In genomic region chr2:26711457-26712155, GRCh38 we compare ENCODE assay signal across 19 cellular contexts. TPM values are rescaled to one million over a fixed set of nuclear protein-coding genes. Genes with fewer than 3 reads are reported as not detected.
DNase-seq lines count a peak whose midpoint lies in the region; ATAC-seq, FAIRE-seq and TF ChIP-seq lines count a peak whose summit lies in the region.
"Had no signal": no experiment of that assay in that cellular context is flagged by ENCODE, and none has a peak within 500 bp of the region (broad histone marks: within the 10 kb centered on the region; RNA-seq: fewer than 3 reads in every experiment).

No MANE protein-coding gene starts in this region.

- TF ChIP-seq CTCF in cardiac muscle cell (IDR thresholded peaks at IDR 0.05; ENCODE audit: low read depth, low read length) (no peak), pancreas (IDR thresholded peaks at IDR 0.05) (no peak)
- no peak for TF ChIP-seq CTCF in activated CD8-positive, alpha-beta T cell treated with anti-CD3 and anti-CD28 coated beads for 36 hours (IDR thresholded peaks at IDR 0.05)

- no peaks in the 10 kb centered on the region for H3K4me1 Mint-ChIP-seq in activated CD8-positive, alpha-beta T cell treated with anti-CD3 and anti-CD28 coated beads for 36 hours (ENCODE audit: low read depth)
- H3K4me1 Mint-ChIP-seq: activated CD4-positive, alpha-beta T cell treated with anti-CD3 and anti-CD28 coated beads, Interleukin-2, amount 10 ng/mL, durations not matched to agents 24 days and 14 days had no signal

- H3K36me3 ChIP-seq in cardiac muscle cell (no peaks in the 10 kb centered on the region), pancreas (no peaks in the 10 kb centered on the region)
- H3K36me3 ChIP-seq: ascending aorta had no signal

- H3K9me3 ChIP-seq in cardiac muscle cell (ENCODE audit: low read depth) (no peaks in the 10 kb centered on the region), pancreas (no peaks in the 10 kb centered on the region)
- H3K9me3 ChIP-seq: ascending aorta, mucosa of descending colon had no signal

- H3K4me3 ChIP-seq in cardiac muscle cell (no peak overlapping the region), pancreas (no peak overlapping the region)
- H3K4me3 ChIP-seq: ascending aorta, GM23338, mucosa of descending colon had no signal

- no peaks in the 10 kb centered on the region for H3K9me3 Mint-ChIP-seq in activated CD8-positive, alpha-beta T cell treated with anti-CD3 and anti-CD28 coated beads for 36 hours
- H3K9me3 Mint-ChIP-seq: activated CD4-positive, alpha-beta T cell treated with anti-CD3 and anti-CD28 coated beads, Interleukin-2, amount 10 ng/mL, durations not matched to agents 24 days and 14 days; GM23338 had no signal

- H3K27ac Mint-ChIP-seq in activated CD8-positive, alpha-beta T cell treated with anti-CD3 and anti-CD28 coated beads for 36 hours, result no peak overlapping the region
- H3K27ac Mint-ChIP-seq: activated CD4-positive, alpha-beta T cell treated with anti-CD3 and anti-CD28 coated beads, Interleukin-2, amount 10 ng/mL, durations not matched to agents 24 days and 14 days; GM23338 had no signal

- FAIRE-seq in pancreas (lab: Jason Lieb, UNC), result no peak
- FAIRE-seq: colon, endometrium, RCC 7860 had no signal

- no peaks in the 10 kb centered on the region for H3K27me3 ChIP-seq in cardiac muscle cell
- no peaks in the 10 kb centered on the region for H3K27me3 ChIP-seq in pancreas
- H3K27me3 ChIP-seq: ascending aorta had no signal

- peaks cover 55% of the 10 kb centered on the region for H3K4me1 ChIP-seq in cardiac muscle cell (ENCODE audit: low read depth)
- peaks cover 23 to 48% (median 33%) of the 10 kb centered on the region in 3 donors for H3K4me1 ChIP-seq in pancreas

- ATAC-seq in pancreas, result peak in 3 of 4 donors; percentile 4 to 27 (median 11)
- no peak for ATAC-seq in activated CD8-positive, alpha-beta T cell treated with anti-CD3 and anti-CD28 coated beads for 36 hours
- no peak for ATAC-seq in HG03108 (IDR thresholded peaks at IDR 0.05; ENCODE audit: unreplicated experiment)
- ATAC-seq: GM23338; sciatic nerve; stimulated activated naive CD8-positive, alpha-beta T cell treated with anti-CD3 and anti-CD28 coated beads, Interleukin-15, Interleukin-2, amounts not matched to agents 100 U/mL and 50 U/mL, for 24 hours had no signal

- CTCF ChIA-PET in activated CD8-positive, alpha-beta T cell treated with anti-CD3 and anti-CD28 coated beads for 36 hours (lab: Charles Lee), result no interaction called here

- DNase-seq in DMS79 (lab: John Stamatoyannopoulos, UW), result peak; percentile 40
- peak; percentile 35 for DNase-seq in NCI-H69 (lab: John Stamatoyannopoulos, UW)
- DNase-seq in cardiac muscle cell (ENCODE audit: low read depth in 1 of 2, low spot score in 1 of 2), result no peak
- DNase-seq in pancreas, result peak in 1 of 6 donors; percentile 16
- no peak for DNase-seq in epidermal melanocyte (ENCODE audit: insufficient read length, low spot score)
- no peak for DNase-seq in activated CD8-positive, alpha-beta T cell treated with anti-CD3 and anti-CD28 coated beads for 36 hours
- DNase-seq: activated CD4-positive, alpha-beta T cell treated with anti-CD3 and anti-CD28 coated beads, Interleukin-2, amount 10 ng/mL, durations not matched to agents 24 days and 14 days; activated CD8-positive, alpha-beta memory T cell treated with anti-CD3 and anti-CD28 coated beads, Interleukin-2, amount 50 U/mL, for 48 hours; mucosa of descending colon; NCI-H2081 treated with DMSO at 0.1 percent for 48 hours; stimulated activated CD4-positive, alpha-beta T cell treated with anti-CD3 and anti-CD28 coated beads, Interleukin-1b, Interleukin-23, amount 100 ng/mL, for 48 hours; stimulated activated naive CD8-positive, alpha-beta T cell treated with anti-CD3 and anti-CD28 coated beads, Interleukin-15, Interleukin-2, amounts not matched to agents 100 U/mL and 50 U/mL, for 24 hours had no signal

- H3K27me3 Mint-ChIP-seq in activated CD8-positive, alpha-beta T cell treated with anti-CD3 and anti-CD28 coated beads for 36 hours, result no peaks in the 10 kb centered on the region
- H3K27me3 Mint-ChIP-seq: activated CD4-positive, alpha-beta T cell treated with anti-CD3 and anti-CD28 coated beads, Interleukin-2, amount 10 ng/mL, durations not matched to agents 24 days and 14 days had no signal

- H3K36me3 Mint-ChIP-seq in activated CD8-positive, alpha-beta T cell treated with anti-CD3 and anti-CD28 coated beads for 36 hours (ENCODE audit: low read depth), result no peaks in the 10 kb centered on the region

- intact Hi-C loops in pancreas (cut with DNase I), result no loop called here
- intact Hi-C loops in activated CD8-positive, alpha-beta T cell treated with anti-CD3 and anti-CD28 coated beads for 36 hours (cut with micrococcal nuclease), result no loop called here

- WGBS in pancreas, 2 donors, result 41% methylated on average over 11 of the region's 11 CpGs

- peak overlapping the region; percentile 84 for H3K27ac ChIP-seq in cardiac muscle cell
- peak overlapping the region in 1 of 4 donors; percentile 19 for H3K27ac ChIP-seq in pancreas
- H3K27ac ChIP-seq: ascending aorta had no signal

- no peak overlapping the region for H3K4me3 Mint-ChIP-seq in activated CD8-positive, alpha-beta T cell treated with anti-CD3 and anti-CD28 coated beads for 36 hours
- H3K4me3 Mint-ChIP-seq: activated CD4-positive, alpha-beta T cell treated with anti-CD3 and anti-CD28 coated beads, Interleukin-2, amount 10 ng/mL, durations not matched to agents 24 days and 14 days; GM23338 had no signal

- POLR2A ChIA-PET in activated CD8-positive, alpha-beta T cell treated with anti-CD3 and anti-CD28 coated beads for 36 hours (lab: Charles Lee), result no interaction called here

RNA-seq across cellular contexts. Expression of gene KCNK3, which starts 19.1 kb away (rescaled TPM):
- total RNA-seq in cardiac muscle cell (2.9 and 6.2 TPM in 2 replicates), pancreas (10 to 100 TPM; 23.6 to 46.4 (median 31.4) TPM)
- polyA plus RNA-seq in cardiac muscle cell (3.1 and 3.5 TPM in 2 replicates), pancreas (1 to 10 TPM; 7.5 to 9.0 TPM)
- total RNA-seq in activated CD8-positive, alpha-beta T cell treated with anti-CD3 and anti-CD28 coated beads for 36 hours, result not detected
- total RNA-seq: activated CD4-positive, alpha-beta T cell treated with anti-CD3 and anti-CD28 coated beads, Interleukin-2, amount 10 ng/mL, durations not matched to agents 24 days and 14 days; GM23338 had no signal
- polyA plus RNA-seq: GM23338 had no signal

RNA-seq across cellular contexts. Expression of gene SLC35F6, which starts 52.5 kb away (rescaled TPM):
- total RNA-seq in cardiac muscle cell (11.2 and 21.4 TPM in 2 replicates), pancreas (10 to 100 TPM; 10.1 to 21.9 (median 12.1) TPM)
- polyA plus RNA-seq in cardiac muscle cell (4.2 and 7.2 TPM in 2 replicates), pancreas (1 to 10 TPM; 9.3 to 9.9 TPM)
- total RNA-seq in activated CD8-positive, alpha-beta T cell treated with anti-CD3 and anti-CD28 coated beads for 36 hours, result 1 to 10 TPM; 4.2 to 4.6 TPM

Comparison
In these comparisons a context has a peak if more than half of its experiments do, and no peak if none do; other contexts are left out.
1. DNase-seq: peak in DMS79 (single experiment) and NCI-H69 (single experiment); none in cardiac muscle cell (0 of 2), epidermal melanocyte (single experiment) and activated CD8-positive, alpha-beta T cell treated with anti-CD3 and anti-CD28 coated beads for 36 hours (single experiment).
2. ATAC-seq: peak in pancreas (3 of 4); none in activated CD8-positive, alpha-beta T cell treated with anti-CD3 and anti-CD28 coated beads for 36 hours (single experiment) and HG03108 (single experiment).